12 cellular contexts compared by ENCODE assay signal in the genomic region with DNA sequence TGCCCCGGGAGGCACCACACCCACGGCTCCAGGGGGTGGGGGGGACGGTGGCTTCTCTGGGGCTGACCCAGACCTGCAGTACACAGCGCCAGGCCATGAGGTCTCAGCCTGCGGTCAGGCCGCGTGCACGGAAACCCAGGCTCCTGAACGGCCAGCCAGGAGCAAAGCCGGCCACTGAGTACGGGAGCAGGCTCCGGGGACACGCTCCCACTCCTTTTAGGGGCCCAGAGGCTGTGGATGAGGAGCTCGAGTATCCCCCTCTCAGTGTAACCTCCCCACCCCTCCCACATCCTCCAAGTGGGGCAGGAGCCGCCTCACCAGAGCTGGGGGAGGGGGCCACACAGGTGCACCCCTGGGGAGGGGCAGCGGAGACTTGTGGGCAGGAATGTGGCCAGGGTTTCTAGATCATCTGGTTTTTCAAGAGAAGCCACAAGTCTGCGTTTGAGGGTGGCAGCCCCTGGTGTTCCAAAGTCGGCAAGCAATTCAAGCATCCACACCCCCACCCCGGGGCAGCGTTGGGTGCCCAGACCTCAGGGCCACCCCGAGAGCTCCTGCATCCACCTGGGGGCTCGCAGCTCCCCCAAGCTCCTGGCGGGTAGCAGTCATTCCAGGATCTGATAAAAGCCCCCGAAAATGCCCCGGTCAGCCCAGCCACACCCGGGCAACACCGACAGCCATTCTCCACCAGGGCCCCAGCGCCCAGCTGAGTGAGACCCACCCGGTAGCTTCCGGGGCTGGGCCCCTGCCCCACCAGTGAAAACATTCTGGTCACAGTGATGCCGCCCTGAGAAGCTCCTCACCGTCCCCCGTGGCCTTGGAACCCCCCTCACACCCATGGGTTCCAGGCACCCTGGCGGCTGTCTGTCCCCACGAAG. TPM values are rescaled to one million over a fixed set of nuclear protein-coding genes. Genes with fewer than 3 reads are reported as not detected.
DNase-seq lines count a peak whose midpoint lies in the region; ATAC-seq and TF ChIP-seq lines count a peak whose summit lies in the region.
"Had no signal": no experiment of that assay in that cellular context is flagged by ENCODE, and none has a peak within 500 bp of the region (broad histone marks: within the 10 kb centered on the region; RNA-seq: fewer than 3 reads in every experiment).

No MANE protein-coding gene starts in this region.

- H3F3A ChIP-seq in GM23248 (ENCODE audit: insufficient read depth): no peaks in the 10 kb centered on the region

- H3K79me2 ChIP-seq in GM23248 (ENCODE audit: insufficient read depth): peaks cover 87% of the 10 kb centered on the region

- H3K27ac ChIP-seq in GM23248 (no peak overlapping the region), adrenal gland (peak overlapping the region; percentile 97 to 100 (median 99)), layer of hippocampus (ENCODE audit: low read depth, low read length) (peak overlapping the region; percentile 30), left ventricle myocardium inferior (replicated peaks) (no peak overlapping the region)
- H3K27ac ChIP-seq: right atrium auricular region had no signal

- H3K4me1 ChIP-seq in GM23248 (ENCODE audit: insufficient read depth) (peaks cover 26% of the 10 kb centered on the region), adrenal gland (replicated peaks in 1 of 2) (peaks cover 66 to 75% of the 10 kb centered on the region in 2 donors), skeletal muscle satellite cell (ENCODE audit: control insufficient read depth, insufficient read depth, low read length) (peaks cover 35% of the 10 kb centered on the region), left ventricle myocardium inferior (peaks cover 35% of the 10 kb centered on the region)

- WGBS in GM23248 (ENCODE audit: low coverage in 1 of 2, low lambda C conversion rate in 2 of 2, missing lambda C conversion rate in 2 of 2), 2 experiments: 89 to 91% methylated on average over 28 to 35 of the region's 35 CpGs
- WGBS in adrenal gland, 4 donors: 40 to 73% (median 44%) methylated on average over 7 to 35 of the region's 35 CpGs

- no peaks in the 10 kb centered on the region for H3K9me2 ChIP-seq in GM23248 (ENCODE audit: insufficient read depth)

- TF ChIP-seq POLR2A in adrenal gland (IDR thresholded peaks at IDR 0.05): peak in 1 of 2 donors; percentile 49

- H3K9me3 ChIP-seq in GM23248 (ENCODE audit: low read depth) (no peaks in the 10 kb centered on the region), adrenal gland (replicated peaks in 1 of 3) (no peaks in the 10 kb centered on the region), skeletal muscle satellite cell (replicated peaks; ENCODE audit: low read length) (no peaks in the 10 kb centered on the region), left ventricle myocardium inferior (replicated peaks) (no peaks in the 10 kb centered on the region)
- H3K9me3 ChIP-seq: right atrium auricular region had no signal

- no peaks in the 10 kb centered on the region for H4K20me1 ChIP-seq in GM23248 (ENCODE audit: insufficient read depth)

- H3K36me3 ChIP-seq in GM23248 (ENCODE audit: low read depth) (no peaks in the 10 kb centered on the region), adrenal gland (replicated peaks in 1 of 2) (no peaks in the 10 kb centered on the region), skeletal muscle satellite cell (ENCODE audit: insufficient read depth, low read length) (peaks cover 22% of the 10 kb centered on the region), left ventricle myocardium inferior (no peaks in the 10 kb centered on the region)
- H3K36me3 ChIP-seq: right atrium auricular region had no signal

- ATAC-seq in GM18517 (IDR thresholded peaks at IDR 0.05; ENCODE audit: unreplicated experiment): no peak
- no peak for ATAC-seq in GM19452 (IDR thresholded peaks at IDR 0.05; ENCODE audit: unreplicated experiment)
- no peak for ATAC-seq in GM21619 (IDR thresholded peaks at IDR 0.05; ENCODE audit: unreplicated experiment)
- ATAC-seq: left ventricle myocardium superior had no signal

- 0 out of 2 replicates have a peak overlapping the region, but pooled peaks have one; percentile 53 for H3K9ac ChIP-seq in GM23248
- peak overlapping the region; percentile 54 for H3K9ac ChIP-seq in skeletal muscle satellite cell (ENCODE audit: low read depth, low read length)

- in situ Hi-C loops in GM23248 (cut with MboI): no loop called here

- H2AFZ ChIP-seq in GM23248: no peak overlapping the region

- DNase-seq in GM23248: no peak
- peak in 6 of 7 donors; percentile 49 to 80 (median 63) for DNase-seq in adrenal gland
- DNase-seq in left ventricle myocardium inferior: no peak
- DNase-seq: activated T-cell treated with anti-CD3 and anti-CD28 coated beads for 4 hours, left ventricle myocardium superior, NCI-H187 treated with DMSO at 0.1 percent for 48 hours had no signal

- no peaks in the 10 kb centered on the region for H3K27me3 ChIP-seq in GM23248 (replicated peaks; ENCODE audit: insufficient read depth)
- no peaks in the 10 kb centered on the region for H3K27me3 ChIP-seq in adrenal gland
- H3K27me3 ChIP-seq in layer of hippocampus (ENCODE audit: control insufficient read depth, insufficient read depth, low read length): no peaks in the 10 kb centered on the region
- no peaks in the 10 kb centered on the region for H3K27me3 ChIP-seq in skeletal muscle satellite cell (ENCODE audit: control insufficient read depth, insufficient read depth, low read length)
- no peaks in the 10 kb centered on the region for H3K27me3 ChIP-seq in left ventricle myocardium inferior (ENCODE audit: low read depth)
- H3K27me3 ChIP-seq: right atrium auricular region had no signal

- H3K4me2 ChIP-seq in GM23248 (ENCODE audit: unreplicated experiment): no peak overlapping the region
- no peak overlapping the region for H3K4me2 ChIP-seq in skeletal muscle satellite cell (ENCODE audit: low read length)

- TF ChIP-seq CTCF in adrenal gland (IDR thresholded peaks at IDR 0.05): peak in 1 of 6 experiments; percentile 8
- no peak for TF ChIP-seq CTCF in left ventricle myocardium inferior (IDR thresholded peaks at IDR 0.05; ENCODE audit: borderline replicate concordance)

- H3K4me3 ChIP-seq in GM23248 (no peak overlapping the region), adrenal gland (peak overlapping the region in 3 of 4 donors; percentile 6 to 63 (median 26)), skeletal muscle satellite cell (ENCODE audit: low read length) (no peak overlapping the region), left ventricle myocardium inferior (no peak overlapping the region)
- H3K4me3 ChIP-seq: right atrium auricular region had no signal

- intact Hi-C loops in adrenal gland (cut with DNase I) (no loop called here), left ventricle myocardium inferior (cut with micrococcal nuclease) (no loop called here)

RNA-seq across cellular contexts. Expression of a gene that starts 6.1 kb away (rescaled TPM):
- total RNA-seq in GM23248 (2014; rRNA removed; shearing (Covaris generic)): 64.5 and 70.4 TPM in 2 replicates
- 7.5 and 11.9 TPM in 2 replicates for polyA plus RNA-seq in GM23248 (2016; fragmentation: Nextera tagmentation; extraction: Ambion mirVana)
- 100 to 1,000 TPM in 3 of 8 donors, 10 to 100 TPM in 5; 33.0 to 176 (median 77.2) TPM for total RNA-seq in adrenal gland
- polyA plus RNA-seq in adrenal gland: 100 to 1,000 TPM in 1 of 3 donors, 10 to 100 TPM in 2; 13.6 to 118 (median 84.2) TPM
- 43.3 and 44.1 TPM in 2 replicates for total RNA-seq in skeletal muscle satellite cell (2012; rRNA removed)
- total RNA-seq in left ventricle myocardium inferior: 16.9 TPM

RNA-seq across cellular contexts. Expression of a gene that starts 37.7 kb away (rescaled TPM):
- 64.1 and 66.5 TPM in 2 replicates for total RNA-seq in GM23248 (2014; rRNA removed; shearing (Covaris generic))
- polyA plus RNA-seq in GM23248 (2016; fragmentation: Nextera tagmentation; extraction: Ambion mirVana) (4.3 and 4.6 TPM in 2 replicates), adrenal gland (100 to 1,000 TPM in 1 of 3 donors, 10 to 100 TPM in 2; 37.8 to 148 (median 94.5) TPM)
- total RNA-seq in adrenal gland (100 to 1,000 TPM in 3 of 8 donors, 10 to 100 TPM in 5; 53.5 to 117 (median 93.7) TPM), left ventricle myocardium inferior (50.1 TPM)
- total RNA-seq in skeletal muscle satellite cell (2012; rRNA removed): 50.7 and 61.9 TPM in 2 replicates

Comparison
In these comparisons a context has a peak if more than half of its experiments do, and no peak if none do; other contexts are left out.
1. DNase-seq: peak in adrenal gland (6 of 7); none in GM23248 (single experiment) and left ventricle myocardium inferior (single experiment).
2. H3K27ac ChIP-seq: peak in adrenal gland (5 of 5) and layer of hippocampus (single experiment); none in GM23248 (single experiment) and left ventricle myocardium inferior (single experiment).
3. H3K4me3 ChIP-seq: peak in adrenal gland (3 of 4); none in GM23248 (single experiment), skeletal muscle satellite cell (single experiment) and left ventricle myocardium inferior (single experiment).